ENCODE assay signal across 16 cellular contexts in the genomic region with DNA sequence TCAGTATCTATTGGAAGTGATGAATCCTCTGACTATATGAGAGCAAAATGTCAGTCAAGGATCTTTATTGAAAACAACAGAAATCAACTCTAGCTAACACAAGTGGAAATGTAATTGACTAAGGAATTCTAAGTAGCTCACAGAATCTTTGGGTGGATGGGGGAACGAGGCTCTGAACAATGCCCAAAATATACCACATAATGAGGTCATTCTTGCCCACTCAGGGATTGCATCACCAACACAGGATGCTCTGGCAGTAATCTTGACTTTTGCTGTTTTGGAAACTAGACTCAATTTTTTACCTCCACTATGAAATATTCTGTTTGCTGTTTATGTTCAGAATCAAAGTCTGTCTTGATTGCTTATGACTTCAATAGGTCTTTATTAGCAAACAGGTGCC.
DNase-seq lines count a peak whose midpoint lies in the region; ATAC-seq and TF ChIP-seq lines count a peak whose summit lies in the region.
"Had no signal": no experiment of that assay in that cellular context is flagged by ENCODE, and none has a peak within 500 bp of the region (broad histone marks: within the 10 kb centered on the region; RNA-seq: fewer than 3 reads in every experiment).

No MANE protein-coding gene starts in this region.

- H3K4me1 Mint-ChIP-seq in chondrocyte (ENCODE audit: low read depth), result no peaks in the 10 kb centered on the region

- intact Hi-C loops in A673 (cut with micrococcal nuclease; ENCODE audit: unreplicated experiment), result no loop called here

- no peak for TF ChIP-seq EP300 in upper lobe of left lung (IDR thresholded peaks at IDR 0.05)

- WGBS in upper lobe of left lung, 2 donors, result 35 to 38% methylated on average over 1 of the region's 1 CpG

- CTCF ChIA-PET in A673 (lab: Charles Lee), result no interaction called here
- CTCF ChIA-PET in GM10248 (lab: Yijun Ruan, JAX), result no interaction called here

- H3K9me3 ChIP-seq in A673 (ENCODE audit: low read depth, low read length, poor library complexity, severe bottlenecking) (no peaks in the 10 kb centered on the region), adipocyte (ENCODE audit: control insufficient read depth, low read length) (no peaks in the 10 kb centered on the region), upper lobe of left lung (no peaks in the 10 kb centered on the region)
- H3K9me3 ChIP-seq: Caco-2 had no signal

- no peak for TF ChIP-seq POLR2A in upper lobe of left lung (IDR thresholded peaks at IDR 0.05)

- ATAC-seq in upper lobe of left lung (ENCODE audit: low FRiP score in 2 of 2) (no peak), HG03139 (IDR thresholded peaks at IDR 0.05; ENCODE audit: unreplicated experiment) (no peak)

- no peaks in the 10 kb centered on the region for H3K36me3 ChIP-seq in A673 (ENCODE audit: insufficient read depth, low read length, poor library complexity, severe bottlenecking)
- H3K36me3 ChIP-seq in adipocyte (ENCODE audit: control insufficient read depth, insufficient read depth, low read length, severe bottlenecking), result no peaks in the 10 kb centered on the region
- no peaks in the 10 kb centered on the region for H3K36me3 ChIP-seq in upper lobe of left lung

- DNase-seq in A673 (ENCODE audit: low spot score), result peak; percentile 0
- DNase-seq in M059J (ENCODE audit: low read depth), result peak; percentile 10
- peak; percentile 39 for DNase-seq in adipocyte (ENCODE audit: low read depth)
- peak; percentile 0 for DNase-seq in iris pigment epithelial cell (ENCODE audit: low read depth)
- no peak for DNase-seq in GM10248 (ENCODE audit: extremely low spot score)
- DNase-seq in upper lobe of left lung, result no peak
- DNase-seq in chondrocyte (ENCODE audit: low spot score), result no peak
- DNase-seq: AML-193, Caco-2, HCEC 1CT, KG1, NCI-H1417, NCI-H1930, NCI-H510A treated with DMSO at 0.1 percent for 48 hours, RPMI8226 had no signal

- no peaks in the 10 kb centered on the region for H3K36me3 Mint-ChIP-seq in chondrocyte (ENCODE audit: low read depth)

- POLR2A ChIA-PET in A673 (lab: Charles Lee; ENCODE audit: low non-redundant PET) (no interaction called here), GM10248 (lab: Yijun Ruan, JAX) (no interaction called here)

- BruUV-seq in A673 (replicated peaks; lab: Mats Ljungman, UMichigan), result no TSS peak

- no peak overlapping the region for H3K4me3 Mint-ChIP-seq in chondrocyte (ENCODE audit: unreplicated experiment)

- H3K4me1 ChIP-seq in A673 (ENCODE audit: insufficient read depth, low read length, poor library complexity, severe bottlenecking) (no peaks in the 10 kb centered on the region), adipocyte (ENCODE audit: control insufficient read depth, insufficient read depth, low read length) (no peaks in the 10 kb centered on the region), upper lobe of left lung (no peaks in the 10 kb centered on the region)
- H3K4me1 ChIP-seq: Caco-2 had no signal

- H3K27ac Mint-ChIP-seq in chondrocyte (ENCODE audit: unreplicated experiment), result no peak overlapping the region

- no peaks in the 10 kb centered on the region for H3K27me3 Mint-ChIP-seq in chondrocyte (ENCODE audit: low read depth)

- H3K4me3 ChIP-seq in A673 (ENCODE audit: low read depth, low read length, poor library complexity, severe bottlenecking), result no peak overlapping the region
- no peak overlapping the region for H3K4me3 ChIP-seq in adipocyte (ENCODE audit: low read length)
- no peak overlapping the region for H3K4me3 ChIP-seq in upper lobe of left lung

- TF ChIP-seq CTCF in A673 (conservative IDR thresholded peaks at IDR 0.05; ENCODE audit: low read depth, low read length), result no peak
- no peak for TF ChIP-seq CTCF in GM10248 (IDR thresholded peaks at IDR 0.05; ENCODE audit: control extremely low read depth, extremely low read depth, low read depth, missing control alignments)
- TF ChIP-seq CTCF in upper lobe of left lung (IDR thresholded peaks at IDR 0.05), result no peak
- no peak for TF ChIP-seq CTCF in chondrocyte (IDR thresholded peaks at IDR 0.05)

- no peak overlapping the region for H3K27ac ChIP-seq in A673 (ENCODE audit: low read depth, low read length, poor library complexity, severe bottlenecking)
- no peak overlapping the region for H3K27ac ChIP-seq in upper lobe of left lung

- peaks cover 2% of the 10 kb centered on the region for H3K9me3 Mint-ChIP-seq in chondrocyte (ENCODE audit: low read depth)

- H3K9ac ChIP-seq in adipocyte (ENCODE audit: low read length), result no peak overlapping the region

- H3K27me3 ChIP-seq in A673 (replicated peaks; ENCODE audit: insufficient read depth, low read depth, low read length, poor library complexity) (no peaks in the 10 kb centered on the region), adipocyte (replicated peaks; ENCODE audit: control insufficient read depth, insufficient read depth, low read length) (no peaks in the 10 kb centered on the region), upper lobe of left lung (no peaks in the 10 kb centered on the region)

Comparison
In these comparisons a context has a peak if more than half of its experiments do, and no peak if none do; other contexts are left out.
1. DNase-seq: peak in A673 (single experiment), M059J (single experiment), adipocyte (single experiment) and iris pigment epithelial cell (single experiment); none in GM10248 (single experiment), upper lobe of left lung (0 of 2) and chondrocyte (single experiment).